In genomic region chr5:134543820-134544692, GRCh38 we compare ENCODE assay signal across 8 cellular contexts. TPM values are rescaled to one million over a fixed set of nuclear protein-coding genes. Genes with fewer than 3 reads are reported as not detected.
DNase-seq lines count a peak whose midpoint lies in the region; ATAC-seq and TF ChIP-seq lines count a peak whose summit lies in the region.

No MANE protein-coding gene starts in this region.

- ATAC-seq in GM19397 (IDR thresholded peaks at IDR 0.05; ENCODE audit: unreplicated experiment) (peak; percentile 43), HG03457 (IDR thresholded peaks at IDR 0.05; ENCODE audit: unreplicated experiment) (peak; percentile 39), thoracic aorta (ENCODE audit: insufficient number of reproducible peaks, low FRiP score, low read depth) (no peak)

- H3K27me3 ChIP-seq in GM06990 (replicated peaks; ENCODE audit: control insufficient read depth, insufficient read depth, low read length) (no peaks in the 10 kb centered on the region), ascending aorta (no peaks in the 10 kb centered on the region), thoracic aorta (replicated peaks; ENCODE audit: insufficient read depth) (no peaks in the 10 kb centered on the region)

- no peak for TF ChIP-seq POLR2A in lower leg skin (IDR thresholded peaks at IDR 0.05)

- H3K4me3 ChIP-seq in GM06990 (replicated peaks; ENCODE audit: low read depth, low read length) (peak overlapping the region; percentile 60), ascending aorta (no peak overlapping the region), thoracic aorta (no peak overlapping the region), lower leg skin (ENCODE audit: low read depth, poor library complexity, severe bottlenecking) (no peak overlapping the region)

- DNase-seq in GM06990 (ENCODE audit: extremely low read depth, insufficient read length) (peak; percentile 76), ascending aorta (ENCODE audit: low spot score in 2 of 2) (no peak), thoracic aorta (ENCODE audit: low spot score) (no peak), lower leg skin (ENCODE audit: low spot score in 2 of 2) (no peak), T1000 (lab: John Stamatoyannopoulos, UW) (no peak), NCI-H146 treated with DMSO at 0.1 percent for 48 hours (lab: John Stamatoyannopoulos, UW; ENCODE audit: unreplicated experiment) (no peak)

- no peaks in the 10 kb centered on the region for H3K9me3 ChIP-seq in ascending aorta
- H3K9me3 ChIP-seq in thoracic aorta = no peaks in the 10 kb centered on the region

- H3K27ac ChIP-seq in ascending aorta = peak overlapping the region; percentile 81
- H3K27ac ChIP-seq in thoracic aorta = peak overlapping the region; percentile 46 to 63

- intact Hi-C loops in ascending aorta (cut with DNase I) (no loop called here), lower leg skin (cut with DNase I; ENCODE audit: low total_unique reads) (no loop called here)

- peaks cover 3% of the 10 kb centered on the region for H3K36me3 ChIP-seq in GM06990 (ENCODE audit: control insufficient read depth, insufficient read depth, low read length)
- H3K36me3 ChIP-seq in ascending aorta = peaks cover 26 to 35% of the 10 kb centered on the region in 2 donors
- H3K36me3 ChIP-seq in thoracic aorta = peaks cover 24% of the 10 kb centered on the region

- WGBS in lower leg skin, 2 donors = 75 to 81% methylated on average over 11 of the region's 11 CpGs

- H3K4me1 ChIP-seq in ascending aorta (peaks cover 16 to 45% of the 10 kb centered on the region in 2 donors), thoracic aorta (ENCODE audit: control insufficient read depth in 1 of 2, low read depth in 2 of 2) (peaks cover 36 to 59% of the 10 kb centered on the region in 2 donors)

- TF ChIP-seq CTCF in GM06990 (IDR thresholded peaks at IDR 0.05; ENCODE audit: insufficient read depth, low read length, poor library complexity, severe bottlenecking) = no peak
- no peak for TF ChIP-seq CTCF in ascending aorta (IDR thresholded peaks at IDR 0.05)
- TF ChIP-seq CTCF in thoracic aorta (IDR thresholded peaks at IDR 0.05) = no peak
- TF ChIP-seq CTCF in lower leg skin (IDR thresholded peaks at IDR 0.05) = no peak

RNA-seq across cellular contexts. Expression of gene JADE2, which starts 18.6 kb away (rescaled TPM):
- 70.9 TPM for total RNA-seq in ascending aorta
- 10 to 100 TPM; 54.0 to 81.3 TPM for total RNA-seq in thoracic aorta
- 10 to 100 TPM; 35.5 to 68.1 (median 59.0) TPM for total RNA-seq in lower leg skin
